Comparison of ENCODE assay signal across 1 cellular context in genomic region chr9:92048924-92049625, GRCh38.
TF ChIP-seq lines count a peak whose summit lies in the region.

No MANE protein-coding gene starts in this region.

TF ChIP-seq in H1, 55 proteins besides CTCF, POLR2A, EP300 and RAD21:
- TF ChIP-seq CHD7 (IDR thresholded peaks at IDR 0.05; ENCODE audit: insufficient replicate concordance, low read length) (no peak), NANOG (IDR thresholded peaks at IDR 0.05; ENCODE audit: insufficient read depth, low read depth, low read length, poor library complexity, severe bottlenecking) (no peak), MAX (IDR thresholded peaks at IDR 0.05) (0 out of 2 replicates have a peak, but pooled peaks have one; percentile 17)
